Comparison of ENCODE assay signal across 8 cellular contexts in genomic region chr10:85612833-85613232, GRCh38.
DNase-seq lines count a peak whose midpoint lies in the region; ATAC-seq lines count a peak whose summit lies in the region.

No MANE protein-coding gene starts in this region.

- H3K27ac Mint-ChIP-seq in activated T-helper 17 cell treated with anti-CD3 and anti-CD28 coated beads, Interleukin-2, amount 50 U/mL, for 72 hours = peak overlapping the region; percentile 87

- no peaks in the 10 kb centered on the region for H3K27me3 Mint-ChIP-seq in activated T-helper 17 cell treated with anti-CD3 and anti-CD28 coated beads, Interleukin-2, amount 50 U/mL, for 72 hours

- H3K9me3 Mint-ChIP-seq in activated T-helper 17 cell treated with anti-CD3 and anti-CD28 coated beads, Interleukin-2, amount 50 U/mL, for 72 hours = no peaks in the 10 kb centered on the region

- H3K36me3 Mint-ChIP-seq in activated T-helper 17 cell treated with anti-CD3 and anti-CD28 coated beads, Interleukin-2, amount 50 U/mL, for 72 hours (ENCODE audit: low read depth) = no peaks in the 10 kb centered on the region

- H3K4me1 Mint-ChIP-seq in activated T-helper 17 cell treated with anti-CD3 and anti-CD28 coated beads, Interleukin-2, amount 50 U/mL, for 72 hours = peaks cover 25% of the 10 kb centered on the region

- ATAC-seq in HG03060 (IDR thresholded peaks at IDR 0.05; ENCODE audit: low read depth, unreplicated experiment) (peak; percentile 30), HG03108 (IDR thresholded peaks at IDR 0.05; ENCODE audit: unreplicated experiment) (no peak)
- peak; percentile 56 for ATAC-seq in activated T-helper 17 cell treated with anti-CD3 and anti-CD28 coated beads, Interleukin-2, amount 50 U/mL, for 72 hours (replicated peaks)

- peak overlapping the region; percentile 65 for H3K4me3 Mint-ChIP-seq in activated T-helper 17 cell treated with anti-CD3 and anti-CD28 coated beads, Interleukin-2, amount 50 U/mL, for 72 hours

- DNase-seq in stimulated activated CD4-positive, alpha-beta T cell treated with anti-CD3 and anti-CD28 coated beads, Interleukin-15, amount 100 ng/mL, for 24 hours = peak; percentile 23
- DNase-seq in stimulated activated CD4-positive, alpha-beta T cell treated with anti-CD3 and anti-CD28 coated beads, Interleukin-4, amount 100 ng/mL, for 24 hours = no peak
- DNase-seq in ureter (ENCODE audit: low spot score) (peak; percentile 37), NCI-H146 treated with DMSO at 0.1 percent for 48 hours (lab: John Stamatoyannopoulos, UW; ENCODE audit: unreplicated experiment) (no peak)
- DNase-seq in activated naive CD4-positive, alpha-beta T cell treated with Interleukin-2 at 50 U/mL for 16 hours = no peak

Comparison
In these comparisons a context has a peak if more than half of its experiments do, and no peak if none do; other contexts are left out.
1. DNase-seq: peak in stimulated activated CD4-positive, alpha-beta T cell treated with anti-CD3 and anti-CD28 coated beads, Interleukin-15, amount 100 ng/mL, for 24 hours (single experiment) and ureter (single experiment); none in stimulated activated CD4-positive, alpha-beta T cell treated with anti-CD3 and anti-CD28 coated beads, Interleukin-4, amount 100 ng/mL, for 24 hours (single experiment), NCI-H146 treated with DMSO at 0.1 percent for 48 hours (single experiment) and activated naive CD4-positive, alpha-beta T cell treated with Interleukin-2 at 50 U/mL for 16 hours (single experiment).